In the genomic region with DNA sequence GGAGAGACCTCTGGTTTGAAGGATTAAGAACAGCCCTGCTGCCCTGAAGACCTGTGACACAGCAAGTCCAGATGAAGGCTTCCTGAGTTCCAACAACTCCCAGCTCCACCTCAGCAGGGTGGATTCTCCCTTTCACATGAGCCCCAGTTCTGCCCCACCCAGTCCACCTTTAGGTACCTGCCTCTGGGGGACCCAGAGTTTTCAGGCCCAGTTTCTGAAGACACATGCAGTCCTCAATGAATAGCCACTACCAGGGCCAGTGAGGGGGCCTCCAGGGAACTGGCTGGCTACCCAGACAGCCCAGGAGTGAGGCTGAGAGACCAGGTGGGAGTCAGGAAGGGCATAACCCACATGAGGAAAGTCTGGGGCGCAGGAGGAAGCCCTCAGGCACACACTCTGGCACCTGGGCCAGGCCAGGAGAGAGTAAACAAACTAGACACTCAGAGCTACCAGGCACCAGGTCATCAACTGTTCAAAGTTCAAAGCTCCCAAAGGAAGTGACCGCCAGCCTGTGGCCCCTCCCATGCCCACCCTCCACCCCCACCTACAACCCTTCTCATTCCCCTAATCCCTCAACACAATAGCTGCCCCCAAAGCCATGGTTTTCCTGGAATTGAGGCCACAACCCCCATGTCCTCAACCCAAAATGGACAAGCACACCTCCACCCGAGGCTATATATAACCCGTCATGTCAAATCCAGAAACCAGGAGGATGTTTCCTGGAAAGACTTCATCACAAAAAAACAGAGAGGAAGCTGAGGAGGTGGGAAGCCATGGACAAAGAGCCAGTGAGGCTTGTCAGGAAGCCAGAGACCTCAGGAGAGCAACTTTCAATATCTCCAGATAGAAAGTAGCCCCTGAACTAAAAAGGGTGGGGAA, we compare ENCODE assay signal across 1 cellular context.
A peak's percentile ranks its signal among the peaks of the same experiment; 100 is the strongest.
TF ChIP-seq lines count a peak whose summit lies in the region.

No MANE protein-coding gene starts in this region.

TF ChIP-seq in K562, 482 proteins besides CTCF, POLR2A, EP300 and RAD21 (continued from another document and continues in another):
- TF ChIP-seq, protein P1, sequence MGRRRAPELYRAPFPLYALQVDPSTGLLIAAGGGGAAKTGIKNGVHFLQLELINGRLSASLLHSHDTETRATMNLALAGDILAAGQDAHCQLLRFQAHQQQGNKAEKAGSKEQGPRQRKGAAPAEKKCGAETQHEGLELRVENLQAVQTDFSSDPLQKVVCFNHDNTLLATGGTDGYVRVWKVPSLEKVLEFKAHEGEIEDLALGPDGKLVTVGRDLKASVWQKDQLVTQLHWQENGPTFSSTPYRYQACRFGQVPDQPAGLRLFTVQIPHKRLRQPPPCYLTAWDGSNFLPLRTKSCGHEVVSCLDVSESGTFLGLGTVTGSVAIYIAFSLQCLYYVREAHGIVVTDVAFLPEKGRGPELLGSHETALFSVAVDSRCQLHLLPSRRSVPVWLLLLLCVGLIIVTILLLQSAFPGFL (CRISPR knock-in tag; IDR thresholded peaks at IDR 0.05), result no peak
- TF ChIP-seq TOE1 (IDR thresholded peaks at IDR 0.05; ENCODE audit: borderline replicate concordance) (no peak), TOE1 (CRISPR knock-in tag; IDR thresholded peaks at IDR 0.05; ENCODE audit: borderline replicate concordance, low read depth) (no peak), BMI1 (IDR thresholded peaks at IDR 0.05; ENCODE audit: low read length) (no peak), EGR1 (conservative IDR thresholded peaks at IDR 0.05) (peak; percentile 38), KDM1A (IDR thresholded peaks at IDR 0.05) (0 out of 4 replicates have a peak, but pooled peaks of 1 of the 2 experiments have one; percentile 20), SRSF3 (IDR thresholded peaks at IDR 0.05; ENCODE audit: insufficient read depth, low read length) (no peak), CGGBP1 (CRISPR knock-in tag; IDR thresholded peaks at IDR 0.05) (no peak), KLF16 (IDR thresholded peaks at IDR 0.05) (no peak), ZNF174 (CRISPR knock-in tag; IDR thresholded peaks at IDR 0.05) (no peak), ZEB2 (IDR thresholded peaks at IDR 0.05) (0 out of 2 replicates have a peak, but pooled peaks have one; percentile 12), SIRT6 (IDR thresholded peaks at IDR 0.05; ENCODE audit: low read depth, low read length) (no peak), JUNB (CRISPR knock-in tag; conservative IDR thresholded peaks at IDR 0.05) (no peak), ZNF57 (CRISPR knock-in tag; IDR thresholded peaks at IDR 0.05) (no peak), FOXP1 (CRISPR knock-in tag; IDR thresholded peaks at IDR 0.05) (no peak), USF1 (CRISPR knock-in tag; IDR thresholded peaks at IDR 0.05) (no peak), SMARCC2 (IDR thresholded peaks at IDR 0.05; ENCODE audit: low read depth) (no peak), ZNF253 (CRISPR knock-in tag; conservative IDR thresholded peaks at IDR 0.05) (no peak), HDGF (IDR thresholded peaks at IDR 0.05) (no peak), ZNF696 (CRISPR knock-in tag; conservative IDR thresholded peaks at IDR 0.05) (no peak), TRIM24 (IDR thresholded peaks at IDR 0.05) (no peak), CEBPZ (IDR thresholded peaks at IDR 0.05; ENCODE audit: borderline replicate concordance, low read depth, low read length) (no peak), NFE2 (IDR thresholded peaks at IDR 0.05; ENCODE audit: low read depth) (peak; percentile 31; the same call in 1 of the 2 replicates), CBFA2T3 (IDR thresholded peaks at IDR 0.05) (peak; percentile 44; the same call in 1 of the 2 replicates), CBX3 (IDR thresholded peaks at IDR 0.05; ENCODE audit: borderline replicate concordance in 1 of 2, low read length in 2 of 2) (no peak), ZNF764 (CRISPR knock-in tag; IDR thresholded peaks at IDR 0.05; ENCODE audit: low read depth) (no peak), PCBP1 (IDR thresholded peaks at IDR 0.05; ENCODE audit: low read depth, low read length, poor library complexity, severe bottlenecking) (no peak), DDX20 (tag; IDR thresholded peaks at IDR 0.05; ENCODE audit: low read depth) (no peak), ZNF445 (CRISPR knock-in tag; IDR thresholded peaks at IDR 0.05; ENCODE audit: low read depth) (no peak), RBM17 (IDR thresholded peaks at IDR 0.05; ENCODE audit: borderline replicate concordance, low read depth, low read length) (no peak), HDAC2 (IDR thresholded peaks at IDR 0.05) (no peak), NFYB (IDR thresholded peaks at IDR 0.05; ENCODE audit: extremely low read depth, insufficient read length) (no peak), TGIF2 (CRISPR knock-in tag; IDR thresholded peaks at IDR 0.05) (no peak), NFIX (CRISPR knock-in tag; IDR thresholded peaks at IDR 0.05; ENCODE audit: low read depth) (no peak), ZNF184 (CRISPR knock-in tag; IDR thresholded peaks at IDR 0.05) (no peak), MTA1 (IDR thresholded peaks at IDR 0.05; ENCODE audit: borderline replicate concordance) (no peak), ZNF124 (CRISPR knock-in tag; IDR thresholded peaks at IDR 0.05) (no peak)
- TF ChIP-seq, protein P2, sequence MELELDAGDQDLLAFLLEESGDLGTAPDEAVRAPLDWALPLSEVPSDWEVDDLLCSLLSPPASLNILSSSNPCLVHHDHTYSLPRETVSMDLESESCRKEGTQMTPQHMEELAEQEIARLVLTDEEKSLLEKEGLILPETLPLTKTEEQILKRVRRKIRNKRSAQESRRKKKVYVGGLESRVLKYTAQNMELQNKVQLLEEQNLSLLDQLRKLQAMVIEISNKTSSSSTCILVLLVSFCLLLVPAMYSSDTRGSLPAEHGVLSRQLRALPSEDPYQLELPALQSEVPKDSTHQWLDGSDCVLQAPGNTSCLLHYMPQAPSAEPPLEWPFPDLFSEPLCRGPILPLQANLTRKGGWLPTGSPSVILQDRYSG (tag; conservative IDR thresholded peaks at IDR 0.05; ENCODE audit: low read depth), result no peak
- TF ChIP-seq, protein P3, sequence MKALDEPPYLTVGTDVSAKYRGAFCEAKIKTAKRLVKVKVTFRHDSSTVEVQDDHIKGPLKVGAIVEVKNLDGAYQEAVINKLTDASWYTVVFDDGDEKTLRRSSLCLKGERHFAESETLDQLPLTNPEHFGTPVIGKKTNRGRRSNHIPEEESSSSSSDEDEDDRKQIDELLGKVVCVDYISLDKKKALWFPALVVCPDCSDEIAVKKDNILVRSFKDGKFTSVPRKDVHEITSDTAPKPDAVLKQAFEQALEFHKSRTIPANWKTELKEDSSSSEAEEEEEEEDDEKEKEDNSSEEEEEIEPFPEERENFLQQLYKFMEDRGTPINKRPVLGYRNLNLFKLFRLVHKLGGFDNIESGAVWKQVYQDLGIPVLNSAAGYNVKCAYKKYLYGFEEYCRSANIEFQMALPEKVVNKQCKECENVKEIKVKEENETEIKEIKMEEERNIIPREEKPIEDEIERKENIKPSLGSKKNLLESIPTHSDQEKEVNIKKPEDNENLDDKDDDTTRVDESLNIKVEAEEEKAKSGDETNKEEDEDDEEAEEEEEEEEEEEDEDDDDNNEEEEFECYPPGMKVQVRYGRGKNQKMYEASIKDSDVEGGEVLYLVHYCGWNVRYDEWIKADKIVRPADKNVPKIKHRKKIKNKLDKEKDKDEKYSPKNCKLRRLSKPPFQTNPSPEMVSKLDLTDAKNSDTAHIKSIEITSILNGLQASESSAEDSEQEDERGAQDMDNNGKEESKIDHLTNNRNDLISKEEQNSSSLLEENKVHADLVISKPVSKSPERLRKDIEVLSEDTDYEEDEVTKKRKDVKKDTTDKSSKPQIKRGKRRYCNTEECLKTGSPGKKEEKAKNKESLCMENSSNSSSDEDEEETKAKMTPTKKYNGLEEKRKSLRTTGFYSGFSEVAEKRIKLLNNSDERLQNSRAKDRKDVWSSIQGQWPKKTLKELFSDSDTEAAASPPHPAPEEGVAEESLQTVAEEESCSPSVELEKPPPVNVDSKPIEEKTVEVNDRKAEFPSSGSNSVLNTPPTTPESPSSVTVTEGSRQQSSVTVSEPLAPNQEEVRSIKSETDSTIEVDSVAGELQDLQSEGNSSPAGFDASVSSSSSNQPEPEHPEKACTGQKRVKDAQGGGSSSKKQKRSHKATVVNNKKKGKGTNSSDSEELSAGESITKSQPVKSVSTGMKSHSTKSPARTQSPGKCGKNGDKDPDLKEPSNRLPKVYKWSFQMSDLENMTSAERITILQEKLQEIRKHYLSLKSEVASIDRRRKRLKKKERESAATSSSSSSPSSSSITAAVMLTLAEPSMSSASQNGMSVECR (CRISPR knock-in tag; IDR thresholded peaks at IDR 0.05), result no peak
- TF ChIP-seq, protein P4, sequence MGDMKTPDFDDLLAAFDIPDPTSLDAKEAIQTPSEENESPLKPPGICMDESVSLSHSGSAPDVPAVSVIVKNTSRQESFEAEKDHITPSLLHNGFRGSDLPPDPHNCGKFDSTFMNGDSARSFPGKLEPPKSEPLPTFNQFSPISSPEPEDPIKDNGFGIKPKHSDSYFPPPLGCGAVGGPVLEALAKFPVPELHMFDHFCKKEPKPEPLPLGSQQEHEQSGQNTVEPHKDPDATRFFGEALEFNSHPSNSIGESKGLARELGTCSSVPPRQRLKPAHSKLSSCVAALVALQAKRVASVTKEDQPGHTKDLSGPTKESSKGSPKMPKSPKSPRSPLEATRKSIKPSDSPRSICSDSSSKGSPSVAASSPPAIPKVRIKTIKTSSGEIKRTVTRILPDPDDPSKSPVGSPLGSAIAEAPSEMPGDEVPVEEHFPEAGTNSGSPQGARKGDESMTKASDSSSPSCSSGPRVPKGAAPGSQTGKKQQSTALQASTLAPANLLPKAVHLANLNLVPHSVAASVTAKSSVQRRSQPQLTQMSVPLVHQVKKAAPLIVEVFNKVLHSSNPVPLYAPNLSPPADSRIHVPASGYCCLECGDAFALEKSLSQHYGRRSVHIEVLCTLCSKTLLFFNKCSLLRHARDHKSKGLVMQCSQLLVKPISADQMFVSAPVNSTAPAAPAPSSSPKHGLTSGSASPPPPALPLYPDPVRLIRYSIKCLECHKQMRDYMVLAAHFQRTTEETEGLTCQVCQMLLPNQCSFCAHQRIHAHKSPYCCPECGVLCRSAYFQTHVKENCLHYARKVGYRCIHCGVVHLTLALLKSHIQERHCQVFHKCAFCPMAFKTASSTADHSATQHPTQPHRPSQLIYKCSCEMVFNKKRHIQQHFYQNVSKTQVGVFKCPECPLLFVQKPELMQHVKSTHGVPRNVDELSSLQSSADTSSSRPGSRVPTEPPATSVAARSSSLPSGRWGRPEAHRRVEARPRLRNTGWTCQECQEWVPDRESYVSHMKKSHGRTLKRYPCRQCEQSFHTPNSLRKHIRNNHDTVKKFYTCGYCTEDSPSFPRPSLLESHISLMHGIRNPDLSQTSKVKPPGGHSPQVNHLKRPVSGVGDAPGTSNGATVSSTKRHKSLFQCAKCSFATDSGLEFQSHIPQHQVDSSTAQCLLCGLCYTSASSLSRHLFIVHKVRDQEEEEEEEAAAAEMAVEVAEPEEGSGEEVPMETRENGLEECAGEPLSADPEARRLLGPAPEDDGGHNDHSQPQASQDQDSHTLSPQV (IDR thresholded peaks at IDR 0.05), result no peak; the same call in 1 of the 2 replicates
- TF ChIP-seq, protein P5, sequence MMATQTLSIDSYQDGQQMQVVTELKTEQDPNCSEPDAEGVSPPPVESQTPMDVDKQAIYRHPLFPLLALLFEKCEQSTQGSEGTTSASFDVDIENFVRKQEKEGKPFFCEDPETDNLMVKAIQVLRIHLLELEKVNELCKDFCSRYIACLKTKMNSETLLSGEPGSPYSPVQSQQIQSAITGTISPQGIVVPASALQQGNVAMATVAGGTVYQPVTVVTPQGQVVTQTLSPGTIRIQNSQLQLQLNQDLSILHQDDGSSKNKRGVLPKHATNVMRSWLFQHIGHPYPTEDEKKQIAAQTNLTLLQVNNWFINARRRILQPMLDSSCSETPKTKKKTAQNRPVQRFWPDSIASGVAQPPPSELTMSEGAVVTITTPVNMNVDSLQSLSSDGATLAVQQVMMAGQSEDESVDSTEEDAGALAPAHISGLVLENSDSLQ (IDR thresholded peaks at IDR 0.05), result peak; percentile 44
- TF ChIP-seq, protein P6, sequence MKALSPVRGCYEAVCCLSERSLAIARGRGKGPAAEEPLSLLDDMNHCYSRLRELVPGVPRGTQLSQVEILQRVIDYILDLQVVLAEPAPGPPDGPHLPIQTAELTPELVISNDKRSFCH (CRISPR knock-in tag; IDR thresholded peaks at IDR 0.05), result no peak
- TF ChIP-seq, protein P6 (tag; IDR thresholded peaks at IDR 0.05), result no peak
- TF ChIP-seq, protein P7, sequence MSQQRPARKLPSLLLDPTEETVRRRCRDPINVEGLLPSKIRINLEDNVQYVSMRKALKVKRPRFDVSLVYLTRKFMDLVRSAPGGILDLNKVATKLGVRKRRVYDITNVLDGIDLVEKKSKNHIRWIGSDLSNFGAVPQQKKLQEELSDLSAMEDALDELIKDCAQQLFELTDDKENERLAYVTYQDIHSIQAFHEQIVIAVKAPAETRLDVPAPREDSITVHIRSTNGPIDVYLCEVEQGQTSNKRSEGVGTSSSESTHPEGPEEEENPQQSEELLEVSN (IDR thresholded peaks at IDR 0.05; ENCODE audit: borderline replicate concordance in 1 of 2, extremely low read depth in 1 of 2, insufficient read depth in 1 of 2, insufficient read length in 1 of 2, low read depth in 1 of 2, low read length in 1 of 2, poor library complexity in 1 of 2, severe bottlenecking in 1 of 2), result no peak
